Comparison of ENCODE assay signal across 30 cellular contexts in genomic region chr16:66906916-66907836, GRCh38. TPM values are rescaled to one million over a fixed set of nuclear protein-coding genes. Genes with fewer than 3 reads are reported as not detected.
DNase-seq lines count a peak whose midpoint lies in the region; ATAC-seq lines count a peak whose summit lies in the region.
"Had no signal": no experiment of that assay in that cellular context is flagged by ENCODE, and none has a peak within 500 bp of the region (broad histone marks: within the 10 kb centered on the region; RNA-seq: fewer than 3 reads in every experiment).

No MANE protein-coding gene starts in this region.

- ATAC-seq in activated T-helper 17 cell treated with anti-CD3 and anti-CD28 coated beads, Interleukin-2, amount 50 U/mL, for 72 hours (replicated peaks): no peak
- peak; percentile 5 for ATAC-seq in left ventricle myocardium superior
- no peak for ATAC-seq in GM21825 (IDR thresholded peaks at IDR 0.05; ENCODE audit: unreplicated experiment)
- ATAC-seq: activated naive CD8-positive, alpha-beta T cell treated with anti-CD3 and anti-CD28 coated beads, Interleukin-2, amount 50 U/mL, for 24 hours; stimulated activated naive B cell treated with anti-CD40 and anti-IgM and Interleukin-4, amounts not matched to agents 10 μg/mL and 1 μg/mL and 100 μg/mL, for 72 hours had no signal

- no peak overlapping the region for H3K4me3 ChIP-seq in BLaER1
- no peak overlapping the region for H3K4me3 ChIP-seq in neuronal stem cell (ENCODE audit: low read length in 2 of 2)
- H3K4me3 ChIP-seq: HAP-1, SK-N-MC, thoracic aorta had no signal

- H3K36me3 Mint-ChIP-seq in activated T-helper 17 cell treated with anti-CD3 and anti-CD28 coated beads, Interleukin-2, amount 50 U/mL, for 72 hours (ENCODE audit: low read depth): no peaks in the 10 kb centered on the region
- H3K36me3 Mint-ChIP-seq: stimulated activated naive B cell treated with anti-CD40 and anti-IgM and Interleukin-4, amounts not matched to agents 10 μg/mL and 1 μg/mL and 100 μg/mL, for 72 hours had no signal

- H3K79me1 ChIP-seq in neuronal stem cell (ENCODE audit: low read depth, low read length): no peaks in the 10 kb centered on the region

- H3K36me3 ChIP-seq in BLaER1 (no peaks in the 10 kb centered on the region), neuronal stem cell (replicated peaks in 1 of 2; ENCODE audit: control insufficient read depth in 2 of 2, insufficient read depth in 2 of 2, low read length in 2 of 2) (no peaks in the 10 kb centered on the region)
- H3K36me3 ChIP-seq: HAP-1, thoracic aorta had no signal

- peak overlapping the region; percentile 74 for H3K27ac Mint-ChIP-seq in activated T-helper 17 cell treated with anti-CD3 and anti-CD28 coated beads, Interleukin-2, amount 50 U/mL, for 72 hours
- H3K27ac Mint-ChIP-seq: activated CD4-positive, alpha-beta T cell treated with anti-CD3 and anti-CD28 coated beads, Interleukin-2, amount 10 ng/mL, durations not matched to agents 24 days and 14 days; activated naive CD8-positive, alpha-beta T cell treated with anti-CD3 and anti-CD28 coated beads, Interleukin-2, amount 50 U/mL, for 24 hours; activated T-cell treated with anti-CD3 and anti-CD28 coated beads, Interleukin-2, amount 50 U/mL, for 24 hours; IgD-negative memory B cell; stimulated activated naive B cell treated with anti-CD40 and anti-IgM and Interleukin-4, amounts not matched to agents 10 μg/mL and 1 μg/mL and 100 μg/mL, for 72 hours had no signal

- H3K9me3 Mint-ChIP-seq in activated T-helper 17 cell treated with anti-CD3 and anti-CD28 coated beads, Interleukin-2, amount 50 U/mL, for 72 hours: no peaks in the 10 kb centered on the region
- H3K9me3 Mint-ChIP-seq: activated CD4-positive, alpha-beta T cell treated with anti-CD3 and anti-CD28 coated beads, Interleukin-2, amount 10 ng/mL, durations not matched to agents 24 days and 14 days; activated naive CD8-positive, alpha-beta T cell treated with anti-CD3 and anti-CD28 coated beads, Interleukin-2, amount 50 U/mL, for 24 hours; activated T-cell treated with anti-CD3 and anti-CD28 coated beads, Interleukin-2, amount 50 U/mL, for 24 hours; central memory CD8-positive, alpha-beta T cell; IgD-negative memory B cell; neural crest cell; stimulated activated naive B cell treated with anti-CD40 and anti-IgM and Interleukin-4, amounts not matched to agents 10 μg/mL and 1 μg/mL and 100 μg/mL, for 72 hours had no signal

- no peak overlapping the region for H3K14ac ChIP-seq in neuronal stem cell (ENCODE audit: low read length)

- H3K18ac ChIP-seq in neuronal stem cell (ENCODE audit: low read length): no peak overlapping the region

- no peak overlapping the region for H2AFZ ChIP-seq in neuronal stem cell (ENCODE audit: low read length)

- peak overlapping the region; percentile 33 for H2BK5ac ChIP-seq in neuronal stem cell (ENCODE audit: low read length)

- H3K4me1 ChIP-seq in BLaER1 (peaks cover 52% of the 10 kb centered on the region), neuronal stem cell (ENCODE audit: control insufficient read depth in 2 of 2, insufficient read depth in 1 of 2, low read depth in 1 of 2, low read length in 2 of 2) (no peaks in the 10 kb centered on the region)

- no peaks in the 10 kb centered on the region for H3K9me3 ChIP-seq in BLaER1
- H3K9me3 ChIP-seq in neuronal stem cell (replicated peaks in 1 of 2; ENCODE audit: control insufficient read depth in 2 of 2, insufficient read depth in 1 of 2, low read depth in 1 of 2, low read length in 2 of 2): no peaks in the 10 kb centered on the region
- H3K9me3 ChIP-seq: HAP-1, thoracic aorta had no signal

- no peak overlapping the region for H3K27ac ChIP-seq in BLaER1
- no peak overlapping the region for H3K27ac ChIP-seq in neuronal stem cell (replicated peaks; ENCODE audit: low read length)
- H3K27ac ChIP-seq: RWPE1, SK-N-MC, thoracic aorta had no signal

- H3K23ac ChIP-seq in neuronal stem cell (ENCODE audit: low read depth, low read length, poor library complexity): peak overlapping the region; percentile 16

- no peak overlapping the region for H4K8ac ChIP-seq in neuronal stem cell (ENCODE audit: low read depth, low read length)

- H3K9ac ChIP-seq in BLaER1 (no peak overlapping the region), neuronal stem cell (ENCODE audit: low read depth, low read length, poor library complexity) (no peak overlapping the region)

- DNase-seq in left ventricle myocardium superior (peak; percentile 59), neuronal stem cell (ENCODE audit: low spot score) (no peak), foreskin melanocyte (no peak), GOT3 (lab: John Stamatoyannopoulos, UW) (no peak)
- DNase-seq: ACHN; activated CD4-positive, alpha-beta T cell treated with anti-CD3 and anti-CD28 coated beads, Interleukin-2, amount 10 ng/mL, durations not matched to agents 24 days and 14 days; activated gamma-delta T cell treated with Interleukin-2 at 50 U/mL for 16 hours; activated naive CD8-positive, alpha-beta T cell treated with anti-CD3 and anti-CD28 coated beads, Interleukin-2, amount 50 U/mL, for 24 hours; activated T-cell treated with anti-CD3 and anti-CD28 coated beads, Interleukin-2, amount 50 U/mL, for 24 hours; dermis blood vessel endothelial cell; DMS53; NCI-H1105; NCI-H2029 treated with DMSO at 0.1 percent for 48 hours; NCI-H2227 treated with DMSO at 0.1 percent for 48 hours; stimulated activated CD4-positive, alpha-beta T cell treated with anti-CD3 and anti-CD28 coated beads, Interleukin-15, amount 100 ng/mL, for 24 hours; stimulated activated naive B cell treated with anti-CD40 and anti-IgM and Interleukin-4, amounts not matched to agents 10 μg/mL and 1 μg/mL and 100 μg/mL, for 72 hours; T-helper 9 cell had no signal

- H2BK15ac ChIP-seq in neuronal stem cell (ENCODE audit: low read length): no peak overlapping the region

- no peaks in the 10 kb centered on the region for H3K27me3 ChIP-seq in BLaER1
- peaks cover 0 to 52% (median 0%) of the 10 kb centered on the region in 3 experiments for H3K27me3 ChIP-seq in neuronal stem cell (ENCODE audit: control insufficient read depth in 3 of 3, insufficient read depth in 3 of 3, low read depth in 1 of 3, low read length in 3 of 3)

- H3K27me3 Mint-ChIP-seq in activated T-helper 17 cell treated with anti-CD3 and anti-CD28 coated beads, Interleukin-2, amount 50 U/mL, for 72 hours: no peaks in the 10 kb centered on the region
- H3K27me3 Mint-ChIP-seq: activated CD4-positive, alpha-beta T cell treated with anti-CD3 and anti-CD28 coated beads, Interleukin-2, amount 10 ng/mL, durations not matched to agents 24 days and 14 days; activated naive CD8-positive, alpha-beta T cell treated with anti-CD3 and anti-CD28 coated beads, Interleukin-2, amount 50 U/mL, for 24 hours; activated T-cell treated with anti-CD3 and anti-CD28 coated beads, Interleukin-2, amount 50 U/mL, for 24 hours; central memory CD8-positive, alpha-beta T cell had no signal

- no peak overlapping the region for H2AK5ac ChIP-seq in neuronal stem cell (ENCODE audit: low read depth, low read length)

- H3K4ac ChIP-seq in neuronal stem cell (ENCODE audit: low read length): no peak overlapping the region

- no peak overlapping the region for H2BK12ac ChIP-seq in neuronal stem cell (ENCODE audit: low read length)

- H3K4me3 Mint-ChIP-seq in activated T-helper 17 cell treated with anti-CD3 and anti-CD28 coated beads, Interleukin-2, amount 50 U/mL, for 72 hours: no peak overlapping the region
- H3K4me3 Mint-ChIP-seq: activated CD4-positive, alpha-beta T cell treated with anti-CD3 and anti-CD28 coated beads, Interleukin-2, amount 10 ng/mL, durations not matched to agents 24 days and 14 days; activated naive CD8-positive, alpha-beta T cell treated with anti-CD3 and anti-CD28 coated beads, Interleukin-2, amount 50 U/mL, for 24 hours; activated T-cell treated with anti-CD3 and anti-CD28 coated beads, Interleukin-2, amount 50 U/mL, for 24 hours; central memory CD8-positive, alpha-beta T cell; IgD-negative memory B cell; neural crest cell; stimulated activated naive B cell treated with anti-CD40 and anti-IgM and Interleukin-4, amounts not matched to agents 10 μg/mL and 1 μg/mL and 100 μg/mL, for 72 hours had no signal

- WGBS in neuronal stem cell (ENCODE audit: extremely low coverage in 2 of 2, insufficient read length in 2 of 2, insufficient replicate concordance in 1 of 2), 2 donors: no CpG with 5 or more reads among the region's 7 CpGs

- peaks cover 9% of the 10 kb centered on the region for H3K4me1 Mint-ChIP-seq in activated T-helper 17 cell treated with anti-CD3 and anti-CD28 coated beads, Interleukin-2, amount 50 U/mL, for 72 hours
- H3K4me1 Mint-ChIP-seq: IgD-negative memory B cell, neural crest cell had no signal

- no peak overlapping the region for H2BK120ac ChIP-seq in neuronal stem cell (ENCODE audit: low read depth, low read length)

- H3K4me2 ChIP-seq in BLaER1 (0 out of 2 replicates have a peak overlapping the region, but pooled peaks have one; percentile 3), neuronal stem cell (ENCODE audit: insufficient read depth, low read length, poor library complexity, severe bottlenecking) (no peak overlapping the region)

- no peaks in the 10 kb centered on the region for H4K20me1 ChIP-seq in BLaER1

- H4K91ac ChIP-seq in neuronal stem cell (ENCODE audit: low read depth, low read length, poor library complexity): no peak overlapping the region

- intact Hi-C loops in left ventricle myocardium superior (cut with micrococcal nuclease): no loop called here

RNA-seq across cellular contexts. Expression of gene CDH16, which starts 11.5 kb away (rescaled TPM):
- not detected for total RNA-seq in activated T-helper 17 cell treated with anti-CD3 and anti-CD28 coated beads, Interleukin-2, amount 50 U/mL, for 72 hours
- not detected for total RNA-seq in left ventricle myocardium superior
- not detected for polyA plus RNA-seq in neuronal stem cell (2013, experiment 1 of 2)
- polyA plus RNA-seq in neuronal stem cell (2013, experiment 2 of 2): not detected
- total RNA-seq: activated CD4-positive, alpha-beta T cell treated with anti-CD3 and anti-CD28 coated beads, Interleukin-2, amount 10 ng/mL, durations not matched to agents 24 days and 14 days; glomerular endothelial cell; neural crest cell; posterior vena cava; thoracic aorta had no signal
- polyA plus RNA-seq: BJ, IgD-negative memory B cell had no signal

RNA-seq across cellular contexts. Expression of gene RRAD, which starts 18.2 kb away (rescaled TPM):
- total RNA-seq in activated T-helper 17 cell treated with anti-CD3 and anti-CD28 coated beads, Interleukin-2, amount 50 U/mL, for 72 hours: 1 to 10 TPM; 2.1 to 6.5 TPM
- 86.7 TPM for total RNA-seq in left ventricle myocardium superior
- 0.32 TPM for polyA plus RNA-seq in neuronal stem cell (2013, experiment 1 of 2)
- 0.30 TPM for polyA plus RNA-seq in neuronal stem cell (2013, experiment 2 of 2)
- polyA plus RNA-seq: IgD-negative memory B cell had no signal

RNA-seq across cellular contexts. Expression of gene PDP2, which starts 26.9 kb away (rescaled TPM):
- total RNA-seq in activated T-helper 17 cell treated with anti-CD3 and anti-CD28 coated beads, Interleukin-2, amount 50 U/mL, for 72 hours: 10 to 100 TPM; 33.5 to 76.6 TPM
- total RNA-seq in left ventricle myocardium superior: 2.2 TPM
- 8.3 TPM for polyA plus RNA-seq in neuronal stem cell (2013, experiment 1 of 2)
- polyA plus RNA-seq in neuronal stem cell (2013, experiment 2 of 2): 8.8 TPM

RNA-seq across cellular contexts. Expression of gene CIAO2B, which starts 27.0 kb away (rescaled TPM):
- total RNA-seq in activated T-helper 17 cell treated with anti-CD3 and anti-CD28 coated beads, Interleukin-2, amount 50 U/mL, for 72 hours: 100 to 1,000 TPM; 153 to 167 TPM
- 114 TPM for total RNA-seq in left ventricle myocardium superior
- polyA plus RNA-seq in neuronal stem cell (2013, experiment 1 of 2): 93.4 TPM
- polyA plus RNA-seq in neuronal stem cell (2013, experiment 2 of 2): 91.2 TPM

RNA-seq across cellular contexts. Expression of gene CES2, which starts 28.1 kb away (rescaled TPM):
- 10 to 100 TPM; 31.2 to 31.5 TPM for total RNA-seq in activated T-helper 17 cell treated with anti-CD3 and anti-CD28 coated beads, Interleukin-2, amount 50 U/mL, for 72 hours
- 103 TPM for total RNA-seq in left ventricle myocardium superior
- 14.6 TPM for polyA plus RNA-seq in neuronal stem cell (2013, experiment 1 of 2)
- polyA plus RNA-seq in neuronal stem cell (2013, experiment 2 of 2): 15.0 TPM

Comparison
In these comparisons a context has a peak if more than half of its experiments do, and no peak if none do; other contexts are left out.
1. RNA of gene RRAD, which starts 18.2 kb away (total RNA-seq): 86.7 TPM in left ventricle myocardium superior (single experiment); 2.1 to 6.5 TPM in activated T-helper 17 cell treated with anti-CD3 and anti-CD28 coated beads, Interleukin-2, amount 50 U/mL, for 72 hours; every median in the first group is over 10 times any median in the second.
2. RNA of gene PDP2, which starts 26.9 kb away (total RNA-seq): 33.5 to 76.6 TPM in activated T-helper 17 cell treated with anti-CD3 and anti-CD28 coated beads, Interleukin-2, amount 50 U/mL, for 72 hours; 2.2 TPM in left ventricle myocardium superior (single experiment); every median in the first group is over 10 times any median in the second.